7 cellular contexts compared by ENCODE assay signal in the genomic region with DNA sequence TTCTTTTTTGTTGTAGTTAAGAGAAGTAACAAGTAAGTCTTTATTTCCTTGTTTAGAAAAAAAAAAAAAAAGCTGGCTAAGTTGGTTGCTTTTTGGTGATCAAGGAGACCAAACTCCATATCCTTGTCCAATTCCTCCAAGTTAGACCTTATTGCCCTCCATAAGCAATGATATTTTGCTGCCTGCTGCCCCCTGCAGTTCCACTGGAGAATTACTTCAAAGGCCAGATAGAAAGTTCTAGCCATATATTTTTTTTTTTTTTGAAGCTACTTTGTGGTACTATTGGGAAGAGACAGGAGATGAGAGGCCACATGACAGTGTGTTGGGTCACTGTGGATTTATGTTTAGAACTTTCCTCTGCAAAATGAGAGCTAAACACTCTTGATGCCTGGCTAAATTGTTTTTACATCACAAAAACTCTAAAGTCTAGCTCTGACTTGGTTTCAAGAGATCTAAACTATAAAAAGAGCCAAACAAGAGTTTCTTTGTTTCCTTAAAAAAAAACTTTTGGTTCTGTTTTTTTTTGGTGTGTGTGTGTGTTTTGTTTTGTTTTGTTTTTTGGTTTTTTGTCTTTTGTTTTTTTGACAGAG.
DNase-seq lines count a peak whose midpoint lies in the region; ATAC-seq and TF ChIP-seq lines count a peak whose summit lies in the region.

No MANE protein-coding gene starts in this region.

- no peak overlapping the region for H3K27ac ChIP-seq in endodermal cell (ENCODE audit: low read depth, low read length)

- no peaks in the 10 kb centered on the region for H3K27me3 Mint-ChIP-seq in endodermal cell (ENCODE audit: insufficient read depth)
- no peaks in the 10 kb centered on the region for H3K27me3 Mint-ChIP-seq in natural killer cell treated with Interleukin-12 subunit alpha and Interleukin-12 subunit beta and Interleukin-15 and Interleukin-18, amount 100 ng/mL, for 72 hours

- peaks cover 18% of the 10 kb centered on the region for H3K36me3 Mint-ChIP-seq in endodermal cell (ENCODE audit: low read depth)
- no peaks in the 10 kb centered on the region for H3K36me3 Mint-ChIP-seq in natural killer cell treated with Interleukin-12 subunit alpha and Interleukin-12 subunit beta and Interleukin-15 and Interleukin-18, amount 100 ng/mL, for 72 hours

- H3K4me1 Mint-ChIP-seq in endodermal cell, result no peaks in the 10 kb centered on the region
- no peaks in the 10 kb centered on the region for H3K4me1 Mint-ChIP-seq in natural killer cell treated with Interleukin-12 subunit alpha and Interleukin-12 subunit beta and Interleukin-15 and Interleukin-18, amount 100 ng/mL, for 72 hours (ENCODE audit: low read depth in 2 of 2)

- no peak overlapping the region for H3K4me3 Mint-ChIP-seq in endodermal cell
- no peak overlapping the region for H3K4me3 Mint-ChIP-seq in natural killer cell treated with Interleukin-12 subunit alpha and Interleukin-12 subunit beta and Interleukin-15 and Interleukin-18, amount 100 ng/mL, for 72 hours

- CTCF ChIA-PET in GM10248 (lab: Yijun Ruan, JAX), result interaction anchor here (0.9 to 2.1 kb wide), 5 partner anchors 10 to 186 kb away, joined by 3 to 14 read pairs (median 3); no protein-coding TSS in a partner anchor

- TF ChIP-seq CTCF in GM10248 (IDR thresholded peaks at IDR 0.05; ENCODE audit: control extremely low read depth, extremely low read depth, low read depth, missing control alignments) (peak; percentile 50), WI38 (IDR thresholded peaks at IDR 0.05; ENCODE audit: low read depth, low read length) (peak; percentile 69), endodermal cell (conservative IDR thresholded peaks at IDR 0.05) (peak; percentile 80)

- H3K36me3 ChIP-seq in endodermal cell (ENCODE audit: control insufficient read depth, insufficient read depth, low read length), result no peaks in the 10 kb centered on the region

- peak; percentile 60 for TF ChIP-seq RAD21 in Ishikawa (IDR thresholded peaks at IDR 0.05; ENCODE audit: low read depth)

- no peak for ATAC-seq in natural killer cell treated with Interleukin-12 subunit alpha and Interleukin-12 subunit beta and Interleukin-15 and Interleukin-18, amount 100 ng/mL, for 72 hours
- ATAC-seq in HG03342 (IDR thresholded peaks at IDR 0.05; ENCODE audit: unreplicated experiment), result no peak
- ATAC-seq in HG03135 (IDR thresholded peaks at IDR 0.05; ENCODE audit: unreplicated experiment), result no peak

- H3K9me3 ChIP-seq in endodermal cell (ENCODE audit: control insufficient read depth, low read length), result peaks cover 4% of the 10 kb centered on the region

- no peak overlapping the region for H3K27ac Mint-ChIP-seq in endodermal cell
- no peak overlapping the region for H3K27ac Mint-ChIP-seq in natural killer cell treated with Interleukin-12 subunit alpha and Interleukin-12 subunit beta and Interleukin-15 and Interleukin-18, amount 100 ng/mL, for 72 hours

- DNase-seq in GM10248 (ENCODE audit: extremely low spot score) (peak; percentile 35), endodermal cell (peak; percentile 85)
- DNase-seq in natural killer cell treated with Interleukin-12 subunit alpha and Interleukin-12 subunit beta and Interleukin-15 and Interleukin-18, amount 100 ng/mL, for 72 hours (ENCODE audit: low spot score), result peak; percentile 67

- POLR2A ChIA-PET in GM10248 (lab: Yijun Ruan, JAX), result no interaction called here

- H3K4me1 ChIP-seq in endodermal cell (ENCODE audit: control insufficient read depth, insufficient read depth, low read length), result no peaks in the 10 kb centered on the region

- no peak for TF ChIP-seq EP300 in Ishikawa (IDR thresholded peaks at IDR 0.05; ENCODE audit: borderline replicate concordance)

- H3K27me3 ChIP-seq in endodermal cell (ENCODE audit: control insufficient read depth, insufficient read depth, low read length, poor library complexity, severe bottlenecking), result no peaks in the 10 kb centered on the region

- no peak overlapping the region for H3K4me3 ChIP-seq in WI38 (ENCODE audit: low read depth, low read length)
- H3K4me3 ChIP-seq in endodermal cell (ENCODE audit: low read length), result no peak overlapping the region

- H3K9me3 Mint-ChIP-seq in endodermal cell, result peaks cover 3% of the 10 kb centered on the region
- no peaks in the 10 kb centered on the region for H3K9me3 Mint-ChIP-seq in natural killer cell treated with Interleukin-12 subunit alpha and Interleukin-12 subunit beta and Interleukin-15 and Interleukin-18, amount 100 ng/mL, for 72 hours

- H3K9ac ChIP-seq in endodermal cell (ENCODE audit: extremely low read depth, low read length, poor library complexity, severe bottlenecking), result no peak overlapping the region

TF ChIP-seq in Ishikawa, 13 proteins besides CTCF, POLR2A, EP300 and RAD21:
- TF ChIP-seq FOXM1 (IDR thresholded peaks at IDR 0.05; ENCODE audit: borderline replicate concordance, low read depth) (no peak), CREB1 (IDR thresholded peaks at IDR 0.05; ENCODE audit: low read depth) (no peak), EGR1 (IDR thresholded peaks at IDR 0.05) (no peak), TAF1 (IDR thresholded peaks at IDR 0.05; ENCODE audit: low read depth) (no peak), YY1 (IDR thresholded peaks at IDR 0.05; ENCODE audit: low read depth) (no peak), ZBTB7A (IDR thresholded peaks at IDR 0.05; ENCODE audit: low read depth) (no peak), CEBPB (IDR thresholded peaks at IDR 0.05) (no peak), TCF12 (IDR thresholded peaks at IDR 0.05; ENCODE audit: low read depth) (no peak), NFIC (IDR thresholded peaks at IDR 0.05) (no peak), TEAD4 (IDR thresholded peaks at IDR 0.05) (no peak)
- TF ChIP-seq, protein P1, sequence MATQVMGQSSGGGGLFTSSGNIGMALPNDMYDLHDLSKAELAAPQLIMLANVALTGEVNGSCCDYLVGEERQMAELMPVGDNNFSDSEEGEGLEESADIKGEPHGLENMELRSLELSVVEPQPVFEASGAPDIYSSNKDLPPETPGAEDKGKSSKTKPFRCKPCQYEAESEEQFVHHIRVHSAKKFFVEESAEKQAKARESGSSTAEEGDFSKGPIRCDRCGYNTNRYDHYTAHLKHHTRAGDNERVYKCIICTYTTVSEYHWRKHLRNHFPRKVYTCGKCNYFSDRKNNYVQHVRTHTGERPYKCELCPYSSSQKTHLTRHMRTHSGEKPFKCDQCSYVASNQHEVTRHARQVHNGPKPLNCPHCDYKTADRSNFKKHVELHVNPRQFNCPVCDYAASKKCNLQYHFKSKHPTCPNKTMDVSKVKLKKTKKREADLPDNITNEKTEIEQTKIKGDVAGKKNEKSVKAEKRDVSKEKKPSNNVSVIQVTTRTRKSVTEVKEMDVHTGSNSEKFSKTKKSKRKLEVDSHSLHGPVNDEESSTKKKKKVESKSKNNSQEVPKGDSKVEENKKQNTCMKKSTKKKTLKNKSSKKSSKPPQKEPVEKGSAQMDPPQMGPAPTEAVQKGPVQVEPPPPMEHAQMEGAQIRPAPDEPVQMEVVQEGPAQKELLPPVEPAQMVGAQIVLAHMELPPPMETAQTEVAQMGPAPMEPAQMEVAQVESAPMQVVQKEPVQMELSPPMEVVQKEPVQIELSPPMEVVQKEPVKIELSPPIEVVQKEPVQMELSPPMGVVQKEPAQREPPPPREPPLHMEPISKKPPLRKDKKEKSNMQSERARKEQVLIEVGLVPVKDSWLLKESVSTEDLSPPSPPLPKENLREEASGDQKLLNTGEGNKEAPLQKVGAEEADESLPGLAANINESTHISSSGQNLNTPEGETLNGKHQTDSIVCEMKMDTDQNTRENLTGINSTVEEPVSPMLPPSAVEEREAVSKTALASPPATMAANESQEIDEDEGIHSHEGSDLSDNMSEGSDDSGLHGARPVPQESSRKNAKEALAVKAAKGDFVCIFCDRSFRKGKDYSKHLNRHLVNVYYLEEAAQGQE (IDR thresholded peaks at IDR 0.05; ENCODE audit: low read depth), result no peak
- TF ChIP-seq, protein P2, sequence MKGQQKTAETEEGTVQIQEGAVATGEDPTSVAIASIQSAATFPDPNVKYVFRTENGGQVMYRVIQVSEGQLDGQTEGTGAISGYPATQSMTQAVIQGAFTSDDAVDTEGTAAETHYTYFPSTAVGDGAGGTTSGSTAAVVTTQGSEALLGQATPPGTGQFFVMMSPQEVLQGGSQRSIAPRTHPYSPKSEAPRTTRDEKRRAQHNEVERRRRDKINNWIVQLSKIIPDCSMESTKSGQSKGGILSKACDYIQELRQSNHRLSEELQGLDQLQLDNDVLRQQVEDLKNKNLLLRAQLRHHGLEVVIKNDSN (IDR thresholded peaks at IDR 0.05), result no peak
- TF ChIP-seq, protein P3, sequence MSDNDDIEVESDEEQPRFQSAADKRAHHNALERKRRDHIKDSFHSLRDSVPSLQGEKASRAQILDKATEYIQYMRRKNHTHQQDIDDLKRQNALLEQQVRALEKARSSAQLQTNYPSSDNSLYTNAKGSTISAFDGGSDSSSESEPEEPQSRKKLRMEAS (IDR thresholded peaks at IDR 0.05), result no peak

Comparison
In these comparisons a context has a peak if more than half of its experiments do, and no peak if none do; other contexts are left out.
1. DNase-seq: peak in every context shown above with its lines; median percentile 85 in endodermal cell; 67 in natural killer cell treated with Interleukin-12 subunit alpha and Interleukin-12 subunit beta and Interleukin-15 and Interleukin-18, amount 100 ng/mL, for 72 hours; 35 in GM10248.